Comparison of ENCODE assay signal across 7 cellular contexts in genomic region chr2:162344617-162344950, GRCh38. TPM values are rescaled to one million over a fixed set of nuclear protein-coding genes. Genes with fewer than 3 reads are reported as not detected.
DNase-seq lines count a peak whose midpoint lies in the region; ATAC-seq and TF ChIP-seq lines count a peak whose summit lies in the region.

No MANE protein-coding gene starts in this region.

- no peaks in the 10 kb centered on the region for H3K9me3 Mint-ChIP-seq in progenitor cell of endocrine pancreas (ENCODE audit: low read depth)

- peaks cover 1% of the 10 kb centered on the region for H3K36me3 Mint-ChIP-seq in progenitor cell of endocrine pancreas (ENCODE audit: insufficient read depth)

- H3K4me3 ChIP-seq in H7 (ENCODE audit: insufficient read depth, low read depth, low read length): peak overlapping the region; percentile 87
- peak overlapping the region; percentile 77 for H3K4me3 ChIP-seq in SK-N-MC
- H3K4me3 ChIP-seq in esophagus muscularis mucosa: peak overlapping the region; percentile 66 to 91 (median 81)

- no peak overlapping the region for H3K27ac ChIP-seq in SK-N-MC
- peak overlapping the region; percentile 67 to 77 (median 75) for H3K27ac ChIP-seq in esophagus muscularis mucosa (replicated peaks in 1 of 4)

- TF ChIP-seq CTCF in esophagus muscularis mucosa (IDR thresholded peaks at IDR 0.05) (no peak), progenitor cell of endocrine pancreas (IDR thresholded peaks at IDR 0.05; ENCODE audit: unreplicated experiment) (no peak), GM20000 (IDR thresholded peaks at IDR 0.05; ENCODE audit: extremely low read depth, missing control alignments) (no peak)

- intact Hi-C loops in esophagus muscularis mucosa (cut with DNase I): no loop called here

- TF ChIP-seq POLR2A in esophagus muscularis mucosa (IDR thresholded peaks at IDR 0.05; ENCODE audit: low read depth): no peak

- H3K9me3 ChIP-seq in SK-N-MC (ENCODE audit: low read depth, low read length) (no peaks in the 10 kb centered on the region), esophagus muscularis mucosa (no peaks in the 10 kb centered on the region)

- H3K4me1 ChIP-seq in esophagus muscularis mucosa: peaks cover 3 to 17% (median 16%) of the 10 kb centered on the region in 4 donors

- H3K27me3 ChIP-seq in H7 (ENCODE audit: control insufficient read depth, insufficient read depth, low read length): no peaks in the 10 kb centered on the region; the same call in 1 of the 2 replicates
- H3K27me3 ChIP-seq in esophagus muscularis mucosa: no peaks in the 10 kb centered on the region

- TF ChIP-seq EP300 in esophagus muscularis mucosa (IDR thresholded peaks at IDR 0.05): no peak

- H3K27me3 Mint-ChIP-seq in progenitor cell of endocrine pancreas: peaks cover 12% of the 10 kb centered on the region

- peak overlapping the region; percentile 97 for H3K4me3 Mint-ChIP-seq in progenitor cell of endocrine pancreas (ENCODE audit: low read depth)

- no peaks in the 10 kb centered on the region for H3K36me3 ChIP-seq in H7 (replicated peaks; ENCODE audit: control insufficient read depth, insufficient read depth, low read length)
- H3K36me3 ChIP-seq in SK-N-MC (ENCODE audit: insufficient read depth, low read length): no peaks in the 10 kb centered on the region
- peaks cover 0 to 4% (median 0%) of the 10 kb centered on the region in 4 donors for H3K36me3 ChIP-seq in esophagus muscularis mucosa

- peak; percentile 8 for DNase-seq in H7
- no peak for DNase-seq in SK-N-MC (ENCODE audit: low read depth, low spot score)
- no peak for DNase-seq in esophagus muscularis mucosa (ENCODE audit: extremely low spot score)
- DNase-seq in progenitor cell of endocrine pancreas (ENCODE audit: low spot score, unreplicated experiment): no peak
- no peak for DNase-seq in GM20000 (ENCODE audit: low spot score)

- H3K27ac Mint-ChIP-seq in progenitor cell of endocrine pancreas: peak overlapping the region; percentile 99

- ATAC-seq in GM21717 (IDR thresholded peaks at IDR 0.05; ENCODE audit: unreplicated experiment) (no peak), HG02623 (IDR thresholded peaks at IDR 0.05; ENCODE audit: unreplicated experiment) (no peak)

- WGBS in esophagus muscularis mucosa: 6% methylated on average over 8 of the region's 8 CpGs

- peaks cover 13% of the 10 kb centered on the region for H3K4me1 Mint-ChIP-seq in progenitor cell of endocrine pancreas (ENCODE audit: low read depth)

- peak overlapping the region; percentile 58 for H3K9ac ChIP-seq in SK-N-MC (ENCODE audit: insufficient read length)

RNA-seq across cellular contexts. Expression of gene GCA, which starts 0.7 kb away (rescaled TPM):
- total RNA-seq in H7 (2014; rRNA removed; shearing (Covaris generic)): 23.1 and 34.8 TPM in 2 replicates
- total RNA-seq in esophagus muscularis mucosa (10 to 100 TPM in 1 of 4 donors, 1 to 10 TPM in 3; 5.4 to 34.3 (median 8.2) TPM), progenitor cell of endocrine pancreas (92.6 and 113 TPM in 2 replicates)

RNA-seq across cellular contexts. Expression of gene IFIH1, which starts 26.1 kb away (rescaled TPM):
- 0.55 TPM in 1 of 2 replicates, not detected in the other for total RNA-seq in H7 (2014; rRNA removed; shearing (Covaris generic))
- total RNA-seq in esophagus muscularis mucosa (10 to 100 TPM in 2 of 4 donors, 1 to 10 TPM in 2; 8.6 to 12.9 (median 10.6) TPM), progenitor cell of endocrine pancreas (6.6 and 6.8 TPM in 2 replicates)
